ENCODE assay signal across 1 cellular context in the genomic region with DNA sequence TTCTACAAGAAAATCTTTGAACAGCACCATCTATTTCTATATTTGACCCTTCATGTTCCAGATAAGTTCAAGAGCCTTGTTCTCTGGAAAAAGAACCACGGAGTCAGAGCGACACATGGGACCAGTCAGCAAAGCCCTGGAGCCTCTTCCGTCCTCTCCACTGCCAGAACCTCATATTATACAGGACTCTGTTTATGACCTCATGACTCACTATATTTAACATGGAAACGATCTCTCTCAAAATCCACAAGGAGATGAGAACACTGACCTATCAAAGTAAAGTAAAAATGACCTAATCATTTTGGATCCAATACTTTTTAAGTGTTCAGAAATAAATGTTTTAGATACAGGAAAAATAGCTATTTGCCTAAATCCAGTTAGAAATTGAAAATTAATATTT.
TF ChIP-seq lines count a peak whose summit lies in the region.

No MANE protein-coding gene starts in this region.

TF ChIP-seq in IMR-90, 13 proteins besides CTCF, POLR2A, EP300 and RAD21 (continued from another document):
- no peak for TF ChIP-seq CHD1 (IDR thresholded peaks at IDR 0.05; ENCODE audit: low read depth, low read length)
- TF ChIP-seq, protein P1, sequence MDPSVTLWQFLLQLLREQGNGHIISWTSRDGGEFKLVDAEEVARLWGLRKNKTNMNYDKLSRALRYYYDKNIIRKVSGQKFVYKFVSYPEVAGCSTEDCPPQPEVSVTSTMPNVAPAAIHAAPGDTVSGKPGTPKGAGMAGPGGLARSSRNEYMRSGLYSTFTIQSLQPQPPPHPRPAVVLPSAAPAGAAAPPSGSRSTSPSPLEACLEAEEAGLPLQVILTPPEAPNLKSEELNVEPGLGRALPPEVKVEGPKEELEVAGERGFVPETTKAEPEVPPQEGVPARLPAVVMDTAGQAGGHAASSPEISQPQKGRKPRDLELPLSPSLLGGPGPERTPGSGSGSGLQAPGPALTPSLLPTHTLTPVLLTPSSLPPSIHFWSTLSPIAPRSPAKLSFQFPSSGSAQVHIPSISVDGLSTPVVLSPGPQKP (IDR thresholded peaks at IDR 0.05; ENCODE audit: borderline replicate concordance, low read depth, low read length) = no peak
- TF ChIP-seq MAZ (IDR thresholded peaks at IDR 0.05; ENCODE audit: borderline replicate concordance, low read depth, low read length) = no peak
- no peak for TF ChIP-seq NFE2L2 (IDR thresholded peaks at IDR 0.05; ENCODE audit: low read depth, low read length)
- no peak for TF ChIP-seq BHLHE40 (IDR thresholded peaks at IDR 0.05; ENCODE audit: low read depth, low read length)
- TF ChIP-seq SMC3 (IDR thresholded peaks at IDR 0.05; ENCODE audit: low read depth, low read length) = no peak
- TF ChIP-seq FOS (IDR thresholded peaks at IDR 0.05; ENCODE audit: low read depth, low read length) = no peak
- TF ChIP-seq MXI1 (IDR thresholded peaks at IDR 0.05; ENCODE audit: borderline replicate concordance, low read depth, low read length) = no peak
- TF ChIP-seq, protein P2, sequence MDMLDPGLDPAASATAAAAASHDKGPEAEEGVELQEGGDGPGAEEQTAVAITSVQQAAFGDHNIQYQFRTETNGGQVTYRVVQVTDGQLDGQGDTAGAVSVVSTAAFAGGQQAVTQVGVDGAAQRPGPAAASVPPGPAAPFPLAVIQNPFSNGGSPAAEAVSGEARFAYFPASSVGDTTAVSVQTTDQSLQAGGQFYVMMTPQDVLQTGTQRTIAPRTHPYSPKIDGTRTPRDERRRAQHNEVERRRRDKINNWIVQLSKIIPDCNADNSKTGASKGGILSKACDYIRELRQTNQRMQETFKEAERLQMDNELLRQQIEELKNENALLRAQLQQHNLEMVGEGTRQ (IDR thresholded peaks at IDR 0.05; ENCODE audit: low read depth, low read length) = no peak
